Comparison of ENCODE assay signal across 33 cellular contexts in genomic region chr19:38796154-38796553, GRCh38. TPM values are rescaled to one million over a fixed set of nuclear protein-coding genes. Genes with fewer than 3 reads are reported as not detected.
"Had no signal": no experiment of that assay in that cellular context is flagged by ENCODE, and none has a peak within 500 bp of the region (broad histone marks: within the 10 kb centered on the region; RNA-seq: fewer than 3 reads in every experiment).

No MANE protein-coding gene starts in this region.

- H3K4me1 Mint-ChIP-seq: stimulated activated memory B cell treated with anti-CD40 and anti-IgM and Interleukin-4, amounts not matched to agents 10 μg/mL and 1 μg/mL and 100 μg/mL, for 72 hours had no signal

- H3K27ac Mint-ChIP-seq: stimulated activated effector memory CD8-positive, alpha-beta T cell treated with anti-CD3 and anti-CD28 coated beads, Interleukin-12 subunit alpha, Interleukin-12 subunit beta, amount 100 ng/mL, for 72 hours; stimulated activated memory B cell treated with anti-CD40 and anti-IgM and Interleukin-4, amounts not matched to agents 10 μg/mL and 1 μg/mL and 100 μg/mL, for 72 hours; stimulated activated naive B cell treated with anti-CD40 and anti-IgM and Interleukin-4, amounts not matched to agents 10 μg/mL and 1 μg/mL and 100 μg/mL, for 72 hours; stimulated activated naive CD8-positive, alpha-beta T cell treated with anti-CD3 and anti-CD28 coated beads, Interleukin-15, amount 100 ng/mL, for 72 hours; stimulated activated naive CD8-positive, alpha-beta T cell treated with anti-CD3 and anti-CD28 coated beads, Interleukin-15, Interleukin-2, amounts not matched to agents 100 ng/mL and 50 ng/mL, for 24 hours; type B pancreatic cell had no signal

- H3K36me3 ChIP-seq: suprapubic skin, thoracic aorta, thyroid gland, tibial artery, upper lobe of left lung, upper lobe of right lung, uterus, vagina had no signal

- H3K27ac ChIP-seq: stomach, suprapubic skin, testis, thoracic aorta, thyroid gland, tibial artery, tibial nerve, transverse colon, upper lobe of left lung, upper lobe of right lung, uterus, vagina had no signal

- H3K36me3 Mint-ChIP-seq: stimulated activated effector memory CD8-positive, alpha-beta T cell treated with anti-CD3 and anti-CD28 coated beads, Interleukin-12 subunit alpha, Interleukin-12 subunit beta, amount 100 ng/mL, for 72 hours; stimulated activated memory B cell treated with anti-CD40 and anti-IgM and Interleukin-4, amounts not matched to agents 10 μg/mL and 1 μg/mL and 100 μg/mL, for 72 hours; stimulated activated naive B cell treated with anti-CD40 and anti-IgM and Interleukin-4, amounts not matched to agents 10 μg/mL and 1 μg/mL and 100 μg/mL, for 72 hours had no signal

- H3K27me3 Mint-ChIP-seq: stimulated activated memory B cell treated with anti-CD40 and anti-IgM and Interleukin-4, amounts not matched to agents 10 μg/mL and 1 μg/mL and 100 μg/mL, for 72 hours; stimulated activated naive B cell treated with anti-CD40 and anti-IgM and Interleukin-4, amounts not matched to agents 10 μg/mL and 1 μg/mL and 100 μg/mL, for 72 hours; stimulated activated naive CD8-positive, alpha-beta T cell treated with anti-CD3 and anti-CD28 coated beads, Interleukin-15, amount 100 ng/mL, for 72 hours had no signal

- H3K4me3 Mint-ChIP-seq: stimulated activated effector memory CD8-positive, alpha-beta T cell treated with anti-CD3 and anti-CD28 coated beads, Interleukin-12 subunit alpha, Interleukin-12 subunit beta, amount 100 ng/mL, for 72 hours; stimulated activated memory B cell treated with anti-CD40 and anti-IgM and Interleukin-4, amounts not matched to agents 10 μg/mL and 1 μg/mL and 100 μg/mL, for 72 hours; stimulated activated naive B cell treated with anti-CD40 and anti-IgM and Interleukin-4, amounts not matched to agents 10 μg/mL and 1 μg/mL and 100 μg/mL, for 72 hours; stimulated activated naive CD8-positive, alpha-beta T cell treated with anti-CD3 and anti-CD28 coated beads, Interleukin-15, amount 100 ng/mL, for 72 hours; stimulated activated naive CD8-positive, alpha-beta T cell treated with anti-CD3 and anti-CD28 coated beads, Interleukin-15, Interleukin-2, amounts not matched to agents 100 ng/mL and 50 ng/mL, for 24 hours; type B pancreatic cell had no signal

- H3K4me3 ChIP-seq: stomach, suprapubic skin, testis, thoracic aorta, thyroid gland, tibial artery, tibial nerve, transverse colon, upper lobe of left lung, upper lobe of right lung, uterus, vagina had no signal

- H3K9me3 ChIP-seq: stomach, suprapubic skin, testis, thoracic aorta, thyroid gland, tibial artery, tibial nerve, transverse colon, upper lobe of left lung, upper lobe of right lung, uterus, vagina had no signal

- H3K27me3 ChIP-seq: stomach, suprapubic skin, testis, thyroid gland, tibial artery, tibial nerve, transverse colon, upper lobe of left lung, upper lobe of right lung, uterus, vagina had no signal

- FAIRE-seq: urothelium cell line had no signal

- DNase-seq: stimulated activated CD4-positive, alpha-beta T cell treated with anti-CD3 and anti-CD28 coated beads, Interleukin-2, amount 100 ng/mL, for 48 hours; stimulated activated CD4-positive, alpha-beta T cell treated with anti-CD3 and anti-CD28 coated beads, Interleukin-4, amount 100 ng/mL, for 1 hour; stimulated activated CD4-positive, alpha-beta T cell treated with anti-CD3 and anti-CD28 coated beads, Interleukin-4, amount 100 ng/mL, for 24 hours; stimulated activated CD4-positive, alpha-beta T cell treated with anti-CD3 and anti-CD28 coated beads, Interleukin-4, amount 100 ng/mL, for 4 hours; stimulated activated CD8-positive, alpha-beta memory T cell treated with anti-CD3 and anti-CD28 coated beads, Interleukin-4, amount 100 ng/mL, for 48 hours; stimulated activated naive B cell treated with anti-CD40 and anti-IgM and Interleukin-4, amounts not matched to agents 10 μg/mL and 1 μg/mL and 100 μg/mL, for 72 hours; stimulated activated naive CD4-positive, alpha-beta T cell; stimulated activated naive CD4-positive, alpha-beta T cell treated with Interleukin-2 at 50 U/mL for 16 hours; stimulated activated naive CD8-positive, alpha-beta T cell treated with anti-CD3 and anti-CD28 coated beads, Interleukin-15, amount 100 ng/mL, for 72 hours; stimulated activated naive CD8-positive, alpha-beta T cell treated with anti-CD3 and anti-CD28 coated beads, Interleukin-15, Interleukin-2, amounts not matched to agents 100 U/mL and 50 U/mL, for 24 hours; stomach; substantia nigra; testis; thyroid gland; tibial artery; transverse colon; trophoblast cell; upper lobe of left lung; upper lobe of right lung; uterus had no signal

- ATAC-seq: stimulated activated effector memory CD8-positive, alpha-beta T cell treated with anti-CD3 and anti-CD28 coated beads, Interleukin-12 subunit alpha, Interleukin-12 subunit beta, amount 100 ng/mL, for 72 hours; stimulated activated memory B cell treated with anti-CD40 and anti-IgM and Interleukin-4, amounts not matched to agents 10 μg/mL and 1 μg/mL and 100 μg/mL, for 72 hours; stimulated activated naive B cell treated with anti-CD40 and anti-IgM and Interleukin-4, amounts not matched to agents 10 μg/mL and 1 μg/mL and 100 μg/mL, for 72 hours; stimulated activated naive CD8-positive, alpha-beta T cell treated with anti-CD3 and anti-CD28 coated beads, Interleukin-15, amount 100 ng/mL, for 72 hours; stimulated activated naive CD8-positive, alpha-beta T cell treated with anti-CD3 and anti-CD28 coated beads, Interleukin-15, Interleukin-2, amounts not matched to agents 100 U/mL and 50 U/mL, for 24 hours; upper lobe of right lung had no signal

- H3K9me3 Mint-ChIP-seq: stimulated activated effector memory CD8-positive, alpha-beta T cell treated with anti-CD3 and anti-CD28 coated beads, Interleukin-12 subunit alpha, Interleukin-12 subunit beta, amount 100 ng/mL, for 72 hours; stimulated activated memory B cell treated with anti-CD40 and anti-IgM and Interleukin-4, amounts not matched to agents 10 μg/mL and 1 μg/mL and 100 μg/mL, for 72 hours; stimulated activated naive B cell treated with anti-CD40 and anti-IgM and Interleukin-4, amounts not matched to agents 10 μg/mL and 1 μg/mL and 100 μg/mL, for 72 hours; stimulated activated naive CD8-positive, alpha-beta T cell treated with anti-CD3 and anti-CD28 coated beads, Interleukin-15, amount 100 ng/mL, for 72 hours; stimulated activated naive CD8-positive, alpha-beta T cell treated with anti-CD3 and anti-CD28 coated beads, Interleukin-15, Interleukin-2, amounts not matched to agents 100 ng/mL and 50 ng/mL, for 24 hours had no signal

- H3K4me1 ChIP-seq: testis, uterus had no signal

RNA-seq across cellular contexts. Expression of gene LGALS7B, which starts 7.2 kb away (rescaled TPM):
- total RNA-seq: stomach, subcutaneous adipose tissue, thyroid gland, tibial nerve, transverse colon, ureter had no signal
- polyA plus RNA-seq: urinary bladder had no signal

RNA-seq across cellular contexts. Expression of gene LGALS4, which starts 16.6 kb away (rescaled TPM):
- total RNA-seq: temporal lobe, vagina had no signal

RNA-seq across cellular contexts. Expression of gene LGALS7, which starts 22.8 kb away (rescaled TPM):
- total RNA-seq: subcutaneous adipose tissue, testis, thoracic aorta, thyroid gland, tibial nerve, transverse colon, upper lobe of left lung, upper lobe of right lung, ureter, urinary bladder had no signal
